10 cellular contexts compared by ENCODE assay signal in the genomic region with DNA sequence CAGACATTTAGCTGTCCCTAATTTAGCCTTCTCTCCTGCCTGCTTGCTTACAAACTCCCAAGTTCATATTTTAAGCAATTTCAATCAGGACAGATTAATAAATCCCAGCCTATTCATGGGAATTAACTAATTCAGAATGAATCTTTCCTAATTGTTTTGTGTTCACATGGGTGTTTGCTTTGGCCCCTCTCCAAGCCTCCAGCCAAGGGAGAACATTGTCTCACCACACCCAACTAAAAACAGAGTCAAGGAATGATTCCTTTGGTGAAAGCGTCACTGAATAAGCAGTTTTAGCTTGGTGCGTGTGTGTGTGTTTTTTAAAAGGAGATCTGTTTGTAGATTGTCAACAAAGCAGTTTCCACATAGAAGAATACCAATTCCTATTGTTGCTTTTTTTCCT. TPM values are rescaled to one million over a fixed set of nuclear protein-coding genes. Genes with fewer than 3 reads are reported as not detected.
A peak's percentile ranks its signal among the peaks of the same experiment; 100 is the strongest.
DNase-seq lines count a peak whose midpoint lies in the region; ATAC-seq and TF ChIP-seq lines count a peak whose summit lies in the region.
"Had no signal": no experiment of that assay in that cellular context is flagged by ENCODE, and none has a peak within 500 bp of the region (broad histone marks: within the 10 kb centered on the region; RNA-seq: fewer than 3 reads in every experiment).

No MANE protein-coding gene starts in this region.

- ATAC-seq in HG03354 (IDR thresholded peaks at IDR 0.05; ENCODE audit: poor library complexity, severe bottlenecking, unreplicated experiment) = no peak
- ATAC-seq in HG02623 (IDR thresholded peaks at IDR 0.05; ENCODE audit: unreplicated experiment) = no peak
- no peak for ATAC-seq in GM19463 (IDR thresholded peaks at IDR 0.05; ENCODE audit: unreplicated experiment)

- H3F3A ChIP-seq in PC-9 (ENCODE audit: insufficient read depth, low read depth) = peaks cover 5% of the 10 kb centered on the region; the same call in 1 of the 2 replicates

- no peaks in the 10 kb centered on the region for H3K9me3 Mint-ChIP-seq in nephron progenitor cell

- no peak overlapping the region for H3K4me3 ChIP-seq in PC-9
- H3K4me3 ChIP-seq in esophagus squamous epithelium = no peak overlapping the region
- H3K4me3 ChIP-seq: upper lobe of left lung had no signal

- H3K27ac ChIP-seq in PC-9 = peak overlapping the region; percentile 54
- H3K27ac ChIP-seq in esophagus squamous epithelium = peak overlapping the region; percentile 56 to 86 (median 77)
- H3K27ac ChIP-seq: upper lobe of left lung had no signal

- WGBS in esophagus squamous epithelium, 2 donors = 32 to 46% methylated on average over 2 of the region's 2 CpGs

- no peaks in the 10 kb centered on the region for H3K27me3 ChIP-seq in PC-9 (ENCODE audit: insufficient read depth, low read depth)
- H3K27me3 ChIP-seq in esophagus squamous epithelium = no peaks in the 10 kb centered on the region
- H3K27me3 ChIP-seq: upper lobe of left lung had no signal

- no peak for TF ChIP-seq POLR2A in esophagus squamous epithelium (IDR thresholded peaks at IDR 0.05)

- intact Hi-C loops in PC-9 (cut with micrococcal nuclease; ENCODE audit: unreplicated experiment) = loop anchor here (2.0 kb wide), 2 partner anchors 32 to 68 kb away; no protein-coding TSS in a partner anchor
- intact Hi-C loops in esophagus squamous epithelium (cut with DNase I) = no loop called here

- H3K27me3 Mint-ChIP-seq in nephron progenitor cell (ENCODE audit: low read depth, poor library complexity) = no peaks in the 10 kb centered on the region
- H3K27me3 Mint-ChIP-seq: B cell had no signal

- H3K36me3 ChIP-seq in PC-9 (ENCODE audit: low read depth) (no peaks in the 10 kb centered on the region), esophagus squamous epithelium (no peaks in the 10 kb centered on the region)
- H3K36me3 ChIP-seq: upper lobe of left lung had no signal

- no peaks in the 10 kb centered on the region for H3K36me3 Mint-ChIP-seq in nephron progenitor cell (ENCODE audit: low read depth)

- no peaks in the 10 kb centered on the region for H3K9me3 ChIP-seq in PC-9 (ENCODE audit: insufficient read depth, low read depth)
- no peaks in the 10 kb centered on the region for H3K9me3 ChIP-seq in esophagus squamous epithelium
- H3K9me3 ChIP-seq: upper lobe of left lung had no signal

- peak overlapping the region; percentile 27; the same call in 1 of the 2 replicates for H3K4me2 ChIP-seq in PC-9

- H3K9me2 ChIP-seq in PC-9 (ENCODE audit: insufficient read depth) = no peaks in the 10 kb centered on the region

- no peaks in the 10 kb centered on the region for H4K20me1 ChIP-seq in PC-9 (ENCODE audit: insufficient read depth)

- H3K4me1 Mint-ChIP-seq in nephron progenitor cell = peaks cover 36% of the 10 kb centered on the region
- H3K4me1 Mint-ChIP-seq: B cell had no signal

- no peaks in the 10 kb centered on the region for H3K79me2 ChIP-seq in PC-9 (ENCODE audit: low read depth)

- no peak overlapping the region for H2AFZ ChIP-seq in PC-9

- BruUV-seq in PC-9 (replicated peaks; lab: Mats Ljungman, UMichigan) = no TSS peak

- CTCF ChIA-PET in PC-9 (lab: Charles Lee) = no interaction called here

- peak overlapping the region; percentile 95 for H3K27ac Mint-ChIP-seq in nephron progenitor cell
- H3K27ac Mint-ChIP-seq: B cell had no signal

- POLR2A ChIA-PET in PC-9 (lab: Charles Lee; ENCODE audit: unreplicated experiment) = no interaction called here

- H3K4me3 Mint-ChIP-seq in nephron progenitor cell = peak overlapping the region; percentile 33
- H3K4me3 Mint-ChIP-seq: B cell had no signal

- TF ChIP-seq CTCF in PC-9 (conservative IDR thresholded peaks at IDR 0.05) (no peak), esophagus squamous epithelium (IDR thresholded peaks at IDR 0.05) (no peak), nephron progenitor cell (IDR thresholded peaks at IDR 0.05) (no peak)

- DNase-seq in Daoy (ENCODE audit: low read depth) = peak; percentile 76
- DNase-seq in PC-9 = peak; percentile 44 to 78
- DNase-seq in esophagus squamous epithelium (lab: John Stamatoyannopoulos, UW) = no peak
- DNase-seq in nephron progenitor cell = no peak
- DNase-seq in NOMO-1 treated with DMSO at 0.1 percent for 48 hours (lab: John Stamatoyannopoulos, UW; ENCODE audit: unreplicated experiment) = no peak

- H3K4me1 ChIP-seq in PC-9 (replicated peaks; ENCODE audit: insufficient read depth) (peaks cover 28% of the 10 kb centered on the region), esophagus squamous epithelium (peaks cover 0 to 47% (median 10%) of the 10 kb centered on the region in 3 donors)

RNA-seq across cellular contexts. Expression of a gene that starts 43.0 kb away (rescaled TPM):
- total RNA-seq in Daoy (2014; rRNA removed; shearing (Covaris generic)) = not detected in 2 replicates
- total RNA-seq in PC-9 (2021) (not detected in 2 replicates), esophagus squamous epithelium (10 to 100 TPM in 3 of 4 donors, 1 to 10 TPM in 1; 1.8 to 60.2 (median 19.4) TPM)
- total RNA-seq: B cell, upper lobe of left lung had no signal

Comparison
In these comparisons a context has a peak if more than half of its experiments do, and no peak if none do; other contexts are left out.
1. DNase-seq: peak in Daoy (single experiment) and PC-9 (2 of 2); none in esophagus squamous epithelium (single experiment), nephron progenitor cell (single experiment) and NOMO-1 treated with DMSO at 0.1 percent for 48 hours (single experiment).